8 cellular contexts compared by ENCODE assay signal in the genomic region with DNA sequence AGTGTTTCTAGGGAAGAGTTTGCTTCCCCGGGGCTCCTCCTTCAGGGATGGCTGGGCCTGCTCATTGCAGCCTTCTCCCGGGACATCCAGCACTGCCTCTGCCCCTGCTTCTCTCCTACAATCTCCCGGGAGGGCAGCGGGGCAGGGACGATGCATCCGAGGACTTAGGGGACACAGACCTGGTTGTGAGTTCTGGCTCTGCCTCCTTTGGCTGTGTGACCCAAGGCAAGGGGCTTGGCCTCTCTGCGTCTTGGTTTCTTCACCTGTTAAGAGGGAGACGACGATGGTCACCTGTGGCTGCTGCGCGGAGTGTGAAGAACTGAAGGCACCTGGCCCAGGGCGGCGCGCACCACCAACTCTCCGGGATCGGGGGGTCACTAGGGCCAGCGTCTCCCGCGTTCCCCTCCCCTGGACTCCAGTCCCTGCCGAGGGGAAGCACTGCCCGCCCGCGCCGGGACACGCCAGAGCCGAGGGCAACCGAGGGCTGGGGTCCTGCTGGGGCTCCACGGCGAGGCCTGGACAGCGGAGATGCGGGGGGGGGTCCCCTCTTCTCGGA. TPM values are rescaled to one million over a fixed set of nuclear protein-coding genes. Genes with fewer than 3 reads are reported as not detected.
DNase-seq lines count a peak whose midpoint lies in the region; ATAC-seq, FAIRE-seq and TF ChIP-seq lines count a peak whose summit lies in the region.

No MANE protein-coding gene starts in this region.

- DNase-seq in activated T-cell treated with anti-CD3 and anti-CD28 coated beads, Interleukin-2, amount 50 U/mL, for 72 hours = no peak
- no peak for DNase-seq in activated T-cell treated with anti-CD3 and anti-CD28 coated beads, Interleukin-2, amount 50 U/mL, for 48 hours
- no peak for DNase-seq in activated naive CD8-positive, alpha-beta T cell treated with anti-CD3 and anti-CD28 coated beads, Interleukin-2, amount 50 U/mL, for 24 hours
- DNase-seq in kidney (no peak), suprapubic skin (ENCODE audit: low spot score in 2 of 2) (no peak), activated gamma-delta T cell treated with Interleukin-2 at 50 U/mL for 16 hours (no peak), inferior parietal cortex (ENCODE audit: extremely low spot score) (no peak)

- FAIRE-seq in kidney (lab: Jason Lieb, UNC) = no peak

- H3K27ac ChIP-seq in kidney (ENCODE audit: low read depth in 2 of 2, low read length in 2 of 2) (no peak overlapping the region), suprapubic skin (no peak overlapping the region)

- H3K36me3 ChIP-seq in kidney (ENCODE audit: control insufficient read depth in 1 of 2, insufficient read depth in 2 of 2, low read length in 2 of 2) (no peaks in the 10 kb centered on the region), suprapubic skin (no peaks in the 10 kb centered on the region)

- no peak for TF ChIP-seq EP300 in suprapubic skin (IDR thresholded peaks at IDR 0.05)

- intact Hi-C loops in kidney (cut with DNase I) = no loop called here

- TF ChIP-seq CTCF in kidney (IDR thresholded peaks at IDR 0.05; ENCODE audit: borderline replicate concordance, extremely low read depth, insufficient read depth) = no peak
- no peak for TF ChIP-seq CTCF in suprapubic skin (IDR thresholded peaks at IDR 0.05)

- 11% methylated on average over 3 of the region's 32 CpGs for WGBS in suprapubic skin

- H3K27ac Mint-ChIP-seq in activated T-cell treated with anti-CD3 and anti-CD28 coated beads, Interleukin-2, amount 50 U/mL, for 72 hours = no peak overlapping the region
- H3K27ac Mint-ChIP-seq in activated naive CD8-positive, alpha-beta T cell treated with anti-CD3 and anti-CD28 coated beads, Interleukin-2, amount 50 U/mL, for 24 hours = peak overlapping the region; percentile 68

- peak in 1 of 2 donors; percentile 17 for ATAC-seq in activated T-cell treated with anti-CD3 and anti-CD28 coated beads, Interleukin-2, amount 50 U/mL, for 72 hours (replicated peaks in 1 of 2)
- no peak for ATAC-seq in activated naive CD8-positive, alpha-beta T cell treated with anti-CD3 and anti-CD28 coated beads, Interleukin-2, amount 50 U/mL, for 24 hours
- ATAC-seq in GM18511 (IDR thresholded peaks at IDR 0.05; ENCODE audit: unreplicated experiment) = no peak

- no peaks in the 10 kb centered on the region for H3K27me3 Mint-ChIP-seq in activated T-cell treated with anti-CD3 and anti-CD28 coated beads, Interleukin-2, amount 50 U/mL, for 72 hours (ENCODE audit: low read depth)
- no peaks in the 10 kb centered on the region for H3K27me3 Mint-ChIP-seq in activated naive CD8-positive, alpha-beta T cell treated with anti-CD3 and anti-CD28 coated beads, Interleukin-2, amount 50 U/mL, for 24 hours

- peaks cover 0 to 1% of the 10 kb centered on the region in 2 donors for H3K36me3 Mint-ChIP-seq in activated T-cell treated with anti-CD3 and anti-CD28 coated beads, Interleukin-2, amount 50 U/mL, for 72 hours (ENCODE audit: insufficient read depth in 2 of 2)
- H3K36me3 Mint-ChIP-seq in activated naive CD8-positive, alpha-beta T cell treated with anti-CD3 and anti-CD28 coated beads, Interleukin-2, amount 50 U/mL, for 24 hours (ENCODE audit: low read depth) = peaks cover 16% of the 10 kb centered on the region

- TF ChIP-seq POLR2A in suprapubic skin (IDR thresholded peaks at IDR 0.05) = no peak

- H3K9me3 ChIP-seq in kidney (ENCODE audit: control insufficient read depth in 1 of 2, low read length in 2 of 2) (peaks cover 0 to 3% of the 10 kb centered on the region in 2 donors), suprapubic skin (no peaks in the 10 kb centered on the region)

- no peaks in the 10 kb centered on the region for H3K27me3 ChIP-seq in suprapubic skin

- H3K9ac ChIP-seq in kidney (ENCODE audit: low read length in 2 of 2) = peak overlapping the region; percentile 57 to 75

- H3K4me3 ChIP-seq in kidney (ENCODE audit: low read length in 2 of 2) (peak overlapping the region; percentile 68), suprapubic skin (peak overlapping the region; percentile 78)

- peaks cover 6 to 7% of the 10 kb centered on the region in 2 donors for H3K4me1 ChIP-seq in kidney (ENCODE audit: control insufficient read depth in 1 of 2, insufficient read depth in 1 of 2, low read depth in 1 of 2, low read length in 2 of 2)
- H3K4me1 ChIP-seq in suprapubic skin = peaks cover 23% of the 10 kb centered on the region

- H3K4me1 Mint-ChIP-seq in activated T-cell treated with anti-CD3 and anti-CD28 coated beads, Interleukin-2, amount 50 U/mL, for 72 hours (ENCODE audit: low read depth) = peaks cover 42% of the 10 kb centered on the region
- peaks cover 57% of the 10 kb centered on the region for H3K4me1 Mint-ChIP-seq in activated naive CD8-positive, alpha-beta T cell treated with anti-CD3 and anti-CD28 coated beads, Interleukin-2, amount 50 U/mL, for 24 hours

- H3K4me3 Mint-ChIP-seq in activated T-cell treated with anti-CD3 and anti-CD28 coated beads, Interleukin-2, amount 50 U/mL, for 72 hours = peak overlapping the region; percentile 79 to 82
- peak overlapping the region; percentile 79 for H3K4me3 Mint-ChIP-seq in activated naive CD8-positive, alpha-beta T cell treated with anti-CD3 and anti-CD28 coated beads, Interleukin-2, amount 50 U/mL, for 24 hours

- H3K9me3 Mint-ChIP-seq in activated T-cell treated with anti-CD3 and anti-CD28 coated beads, Interleukin-2, amount 50 U/mL, for 72 hours = no peaks in the 10 kb centered on the region
- H3K9me3 Mint-ChIP-seq in activated naive CD8-positive, alpha-beta T cell treated with anti-CD3 and anti-CD28 coated beads, Interleukin-2, amount 50 U/mL, for 24 hours = no peaks in the 10 kb centered on the region

RNA-seq across cellular contexts. Expression of a gene that starts 0.4 kb away (rescaled TPM):
- 10 to 100 TPM; 10.5 to 12.8 TPM for total RNA-seq in activated T-cell treated with anti-CD3 and anti-CD28 coated beads, Interleukin-2, amount 50 U/mL, for 72 hours
- total RNA-seq in kidney (7.1 TPM), suprapubic skin (1 to 10 TPM; 1.3 to 6.0 (median 1.9) TPM)
- 4.7 TPM for polyA plus RNA-seq in kidney (ENCODE audit: insufficient read depth, low read depth, low replicate concordance)

RNA-seq across cellular contexts. Expression of a gene that starts 54.2 kb away (rescaled TPM):
- 100 to 1,000 TPM; 302 to 332 TPM for total RNA-seq in activated T-cell treated with anti-CD3 and anti-CD28 coated beads, Interleukin-2, amount 50 U/mL, for 72 hours
- 82.3 TPM for total RNA-seq in kidney
- polyA plus RNA-seq in kidney (ENCODE audit: insufficient read depth, low read depth, low replicate concordance) = 57.0 TPM
- total RNA-seq in suprapubic skin = 100 to 1,000 TPM in 2 of 4 donors, 10 to 100 TPM in 2; 83.6 to 107 (median 100) TPM
